ENCODE assay signal across 2 cellular contexts in the genomic region with DNA sequence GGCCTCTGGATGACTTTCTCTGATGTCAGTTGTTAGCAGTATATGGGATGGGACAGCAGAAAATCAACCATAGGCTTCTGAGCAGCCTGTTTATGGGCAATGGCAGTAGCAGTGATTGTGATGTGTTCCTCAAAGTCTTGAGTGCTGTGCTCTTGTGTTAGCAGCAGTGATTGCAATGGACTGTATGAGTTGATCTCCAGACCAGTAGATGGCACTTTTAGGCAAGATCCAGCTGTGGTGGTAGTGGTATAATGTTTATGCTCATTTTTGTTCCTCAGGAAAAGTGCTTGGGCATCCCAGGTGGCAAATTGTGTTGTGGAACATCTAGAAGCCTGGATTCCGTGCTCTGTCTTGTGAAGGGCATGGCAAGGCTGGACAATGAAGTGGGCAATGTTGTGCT.
TF ChIP-seq lines count a peak whose summit lies in the region.

No MANE protein-coding gene starts in this region.

TF ChIP-seq in HepG2, 621 proteins besides CTCF, POLR2A, EP300 and RAD21 (continued from another document):
- TF ChIP-seq GRHL1 (CRISPR knock-in tag; conservative IDR thresholded peaks at IDR 0.05), result no peak
- TF ChIP-seq MED13 (CRISPR knock-in tag; IDR thresholded peaks at IDR 0.05), result no peak
- no peak for TF ChIP-seq ZNF180 (CRISPR knock-in tag; IDR thresholded peaks at IDR 0.05; ENCODE audit: borderline replicate concordance, low read depth)
- TF ChIP-seq SYNCRIP (IDR thresholded peaks at IDR 0.05; ENCODE audit: insufficient read depth, low read depth, low read length), result no peak
- TF ChIP-seq, protein P1, sequence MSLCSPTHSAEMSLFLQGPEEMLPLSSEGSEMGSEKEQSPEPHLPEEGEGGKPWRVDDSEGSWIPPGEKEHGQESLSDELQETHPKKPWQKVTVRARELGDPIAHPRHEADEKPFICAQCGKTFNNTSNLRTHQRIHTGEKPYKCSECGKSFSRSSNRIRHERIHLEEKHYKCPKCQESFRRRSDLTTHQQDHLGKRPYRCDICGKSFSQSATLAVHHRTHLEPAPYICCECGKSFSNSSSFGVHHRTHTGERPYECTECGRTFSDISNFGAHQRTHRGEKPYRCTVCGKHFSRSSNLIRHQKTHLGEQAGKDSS (CRISPR knock-in tag; IDR thresholded peaks at IDR 0.05; ENCODE audit: borderline replicate concordance, low read depth), result no peak
- no peak for TF ChIP-seq RARA (CRISPR knock-in tag; IDR thresholded peaks at IDR 0.05)
- no peak for TF ChIP-seq SIX1 (CRISPR knock-in tag; IDR thresholded peaks at IDR 0.05; ENCODE audit: borderline replicate concordance)

TF ChIP-seq in WTC11, 78 proteins besides CTCF, POLR2A, EP300 and RAD21 (continued from another document):
- TF ChIP-seq, protein P2, sequence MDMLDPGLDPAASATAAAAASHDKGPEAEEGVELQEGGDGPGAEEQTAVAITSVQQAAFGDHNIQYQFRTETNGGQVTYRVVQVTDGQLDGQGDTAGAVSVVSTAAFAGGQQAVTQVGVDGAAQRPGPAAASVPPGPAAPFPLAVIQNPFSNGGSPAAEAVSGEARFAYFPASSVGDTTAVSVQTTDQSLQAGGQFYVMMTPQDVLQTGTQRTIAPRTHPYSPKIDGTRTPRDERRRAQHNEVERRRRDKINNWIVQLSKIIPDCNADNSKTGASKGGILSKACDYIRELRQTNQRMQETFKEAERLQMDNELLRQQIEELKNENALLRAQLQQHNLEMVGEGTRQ (CRISPR knock-in tag; IDR thresholded peaks at IDR 0.05), result no peak
- TF ChIP-seq CDX4 (CRISPR knock-in tag; IDR thresholded peaks at IDR 0.05; ENCODE audit: borderline replicate concordance) (no peak), ZNF425 (CRISPR knock-in tag; conservative IDR thresholded peaks at IDR 0.05) (no peak), CREM (CRISPR knock-in tag; IDR thresholded peaks at IDR 0.05) (no peak), ZSCAN18 (CRISPR knock-in tag; IDR thresholded peaks at IDR 0.05) (no peak)
